ENCODE assay signal across 11 cellular contexts in genomic region chr5:74016373-74016772, GRCh38.
DNase-seq lines count a peak whose midpoint lies in the region; ATAC-seq and TF ChIP-seq lines count a peak whose summit lies in the region.
"Had no signal": no experiment of that assay in that cellular context is flagged by ENCODE, and none has a peak within 500 bp of the region (broad histone marks: within the 10 kb centered on the region; RNA-seq: fewer than 3 reads in every experiment).

No MANE protein-coding gene starts in this region.

- ATAC-seq in HG03108 (IDR thresholded peaks at IDR 0.05; ENCODE audit: unreplicated experiment) (no peak), HG02981 (IDR thresholded peaks at IDR 0.05; ENCODE audit: unreplicated experiment) (no peak)

- H3K36me3 ChIP-seq in BE2C = no peaks in the 10 kb centered on the region
- H3K36me3 ChIP-seq: tibial nerve had no signal

- DNase-seq in BE2C (peak; percentile 24), GM13977 (ENCODE audit: low spot score) (no peak), OCI-M1 (lab: John Stamatoyannopoulos, UW) (peak; percentile 3), fibroblast of pulmonary artery (ENCODE audit: low read depth) (no peak), DMS79 (lab: John Stamatoyannopoulos, UW) (no peak), medulla oblongata (ENCODE audit: extremely low spot score) (no peak)
- DNase-seq: activated effector memory CD4-positive, alpha-beta T cell treated with Interleukin-2 at 50 U/mL for 16 hours had no signal

- H3K4me3 ChIP-seq in BE2C (ENCODE audit: low read depth, low read length) (no peak overlapping the region), fibroblast of pulmonary artery (replicated peaks; ENCODE audit: low read depth, low read length) (no peak overlapping the region)
- H3K4me3 ChIP-seq: tibial nerve had no signal

- H3K4me1 ChIP-seq in BE2C = no peaks in the 10 kb centered on the region
- H3K4me1 ChIP-seq: Caco-2 had no signal

- no peaks in the 10 kb centered on the region for H3K27me3 ChIP-seq in BE2C
- H3K27me3 ChIP-seq: tibial nerve had no signal

- no peaks in the 10 kb centered on the region for H3K9me3 ChIP-seq in BE2C
- H3K9me3 ChIP-seq: Caco-2, tibial nerve had no signal

- in situ Hi-C loops in GM13977 (cut with MboI; ENCODE audit: low pct_unique_long_range_greater_than_20kb, low sequenced_read_pairs, unreplicated experiment) = no loop called here

- TF ChIP-seq CTCF in BE2C (IDR thresholded peaks at IDR 0.05; ENCODE audit: low read depth, low read length) (peak; percentile 42), GM13977 (IDR thresholded peaks at IDR 0.05; ENCODE audit: extremely low read depth, insufficient read depth, missing control alignments) (peak; percentile 17), fibroblast of pulmonary artery (IDR thresholded peaks at IDR 0.05; ENCODE audit: low read length, missing control alignments) (peak; percentile 3)

Comparison
In these comparisons a context has a peak if more than half of its experiments do, and no peak if none do; other contexts are left out.
1. DNase-seq: peak in BE2C (single experiment) and OCI-M1 (single experiment); none in GM13977 (single experiment), fibroblast of pulmonary artery (single experiment), DMS79 (single experiment) and medulla oblongata (single experiment).
2. Peak in every context shown above with its lines, with median percentiles within 50 percentile points of each other: CTCF ChIP-seq.